Comparison of ENCODE assay signal across 8 cellular contexts in genomic region chr2:38603402-38604265, GRCh38. TPM values are rescaled to one million over a fixed set of nuclear protein-coding genes. Genes with fewer than 3 reads are reported as not detected.
DNase-seq lines count a peak whose midpoint lies in the region; ATAC-seq and TF ChIP-seq lines count a peak whose summit lies in the region.

No MANE protein-coding gene starts in this region.

- H3K27me3 ChIP-seq in adrenal gland: no peaks in the 10 kb centered on the region
- no peaks in the 10 kb centered on the region for H3K27me3 ChIP-seq in right atrium auricular region
- no peaks in the 10 kb centered on the region for H3K27me3 ChIP-seq in psoas muscle (ENCODE audit: insufficient read depth in 3 of 3, low read length in 2 of 3)

- H3K36me3 Mint-ChIP-seq in T-cell: no peaks in the 10 kb centered on the region

- peak overlapping the region; percentile 90 to 92 for H3K27ac Mint-ChIP-seq in T-cell

- ATAC-seq in HG02588 (IDR thresholded peaks at IDR 0.05; ENCODE audit: unreplicated experiment) (peak; percentile 45), T-cell (replicated peaks in 1 of 4) (peak; percentile 74 to 80 (median 78)), psoas muscle (peak; percentile 73 to 78 (median 75))

- H3K4me3 Mint-ChIP-seq in T-cell: peak overlapping the region; percentile 88 to 94 (median 94)

- H3K27me3 Mint-ChIP-seq in T-cell: no peaks in the 10 kb centered on the region

- H3K36me3 ChIP-seq in adrenal gland (replicated peaks in 1 of 2): no peaks in the 10 kb centered on the region
- H3K36me3 ChIP-seq in right atrium auricular region: no peaks in the 10 kb centered on the region
- no peaks in the 10 kb centered on the region for H3K36me3 ChIP-seq in psoas muscle (ENCODE audit: insufficient read depth in 1 of 2, low read depth in 1 of 2)
- no peaks in the 10 kb centered on the region for H3K36me3 ChIP-seq in urinary bladder (ENCODE audit: insufficient read depth)

- H3K9me3 ChIP-seq in adrenal gland (replicated peaks in 1 of 3): no peaks in the 10 kb centered on the region
- H3K9me3 ChIP-seq in right atrium auricular region: no peaks in the 10 kb centered on the region
- no peaks in the 10 kb centered on the region for H3K9me3 ChIP-seq in psoas muscle

- peak; percentile 80 for DNase-seq in EH (ENCODE audit: low read depth)
- DNase-seq in NCI-H1436 treated with DMSO at 0.1 percent for 48 hours (lab: John Stamatoyannopoulos, UW): peak; percentile 54
- peak; percentile 68 to 88 (median 80) for DNase-seq in T-cell
- DNase-seq in adrenal gland: peak; percentile 79 to 95 (median 81)
- DNase-seq in right atrium auricular region (ENCODE audit: low spot score): peak; percentile 81
- peak; percentile 78 to 88 for DNase-seq in psoas muscle

- H3K4me1 ChIP-seq in adrenal gland (replicated peaks in 1 of 2) (peaks cover 16 to 33% of the 10 kb centered on the region in 2 donors), right atrium auricular region (peaks cover 0 to 28% of the 10 kb centered on the region in 2 donors), psoas muscle (peaks cover 31% of the 10 kb centered on the region), urinary bladder (ENCODE audit: insufficient read depth) (peaks cover 4% of the 10 kb centered on the region)

- intact Hi-C loops in adrenal gland (cut with DNase I): loop anchor here (2.0 to 10.0 kb wide), 3 partner anchors 63 to 144 kb away; partner anchors contain the start of gene GALM (in 1 of the 2)
- intact Hi-C loops in psoas muscle (cut with DNase I): loop anchor here (5.0 kb wide), 2 partner anchors 64 to 119 kb away; partner anchors contain the start of gene GALM (in 2 of the 2)

- H3K9me3 Mint-ChIP-seq in T-cell: no peaks in the 10 kb centered on the region

- CTCF ChIA-PET in T-cell (lab: Charles Lee): interaction anchor here (0.6 to 3.8 kb wide), 20 partner anchors 9 to 128 kb away, joined by 3 to 43 read pairs (median 4); partner anchors contain the start of gene GALM (in 1 of the 2)

- TF ChIP-seq POLR2A in adrenal gland (IDR thresholded peaks at IDR 0.05): no peak

- H3K4me3 ChIP-seq in adrenal gland (peak overlapping the region in 3 of 4 donors; percentile 46 to 92 (median 91)), right atrium auricular region (peak overlapping the region; percentile 84 to 89), psoas muscle (peak overlapping the region; percentile 80), urinary bladder (ENCODE audit: low read depth, low read length) (peak overlapping the region; percentile 95)

- 14 to 17% (median 15%) methylated on average over 23 of the region's 23 CpGs for WGBS in adrenal gland, 4 donors
- WGBS in psoas muscle, 3 donors: 14 to 16% (median 15%) methylated on average over 23 of the region's 23 CpGs
- 16% methylated on average over 23 of the region's 23 CpGs for WGBS in urinary bladder

- POLR2A ChIA-PET in T-cell (lab: Charles Lee): interaction anchor here (0.5 to 1.6 kb wide), 6 partner anchors 50 to 995 kb away, joined by 3 to 12 read pairs (median 4); partner anchors contain the start of gene SRSF7 (in 2 of the 2)

- TF ChIP-seq CTCF in adrenal gland (IDR thresholded peaks at IDR 0.05): peak; percentile 77 to 97 (median 84)
- peak; percentile 80 to 92 for TF ChIP-seq CTCF in right atrium auricular region (IDR thresholded peaks at IDR 0.05)
- TF ChIP-seq CTCF in psoas muscle (IDR thresholded peaks at IDR 0.05): peak; percentile 78

- H3K4me1 Mint-ChIP-seq in T-cell: peaks cover 42 to 50% (median 42%) of the 10 kb centered on the region in 3 donors

- H3K27ac ChIP-seq in adrenal gland: peak overlapping the region; percentile 68 to 99 (median 97)
- peak overlapping the region; percentile 97 to 99 for H3K27ac ChIP-seq in right atrium auricular region
- H3K27ac ChIP-seq in psoas muscle: peak overlapping the region; percentile 97
- peak overlapping the region; percentile 71 for H3K27ac ChIP-seq in urinary bladder (ENCODE audit: low read depth)

RNA-seq across cellular contexts. Expression of gene HNRNPLL, which starts 0.9 kb away (rescaled TPM):
- 10 to 100 TPM; 28.1 to 69.0 (median 35.2) TPM for total RNA-seq in T-cell
- 10 to 100 TPM; 24.5 to 75.2 (median 60.9) TPM for total RNA-seq in adrenal gland
- polyA plus RNA-seq in adrenal gland: 10 to 100 TPM; 19.5 to 25.8 (median 20.5) TPM
- 10 to 100 TPM; 17.8 to 19.1 TPM for total RNA-seq in right atrium auricular region
- 10 to 100 TPM; 17.8 to 22.4 (median 19.6) TPM for total RNA-seq in psoas muscle
- polyA plus RNA-seq in psoas muscle: 10 to 100 TPM in 1 of 3 donors, 1 to 10 TPM in 2; 6.4 to 14.6 (median 6.7) TPM
- 106 TPM for total RNA-seq in urinary bladder
- polyA plus RNA-seq in urinary bladder: 28.4 TPM

Comparison
In these comparisons a context has a peak if more than half of its experiments do, and no peak if none do; other contexts are left out.
1. Peak in every context shown above with its lines: DNase-seq, ATAC-seq, H3K4me3 ChIP-seq and H3K27ac ChIP-seq.